In the genomic region with DNA sequence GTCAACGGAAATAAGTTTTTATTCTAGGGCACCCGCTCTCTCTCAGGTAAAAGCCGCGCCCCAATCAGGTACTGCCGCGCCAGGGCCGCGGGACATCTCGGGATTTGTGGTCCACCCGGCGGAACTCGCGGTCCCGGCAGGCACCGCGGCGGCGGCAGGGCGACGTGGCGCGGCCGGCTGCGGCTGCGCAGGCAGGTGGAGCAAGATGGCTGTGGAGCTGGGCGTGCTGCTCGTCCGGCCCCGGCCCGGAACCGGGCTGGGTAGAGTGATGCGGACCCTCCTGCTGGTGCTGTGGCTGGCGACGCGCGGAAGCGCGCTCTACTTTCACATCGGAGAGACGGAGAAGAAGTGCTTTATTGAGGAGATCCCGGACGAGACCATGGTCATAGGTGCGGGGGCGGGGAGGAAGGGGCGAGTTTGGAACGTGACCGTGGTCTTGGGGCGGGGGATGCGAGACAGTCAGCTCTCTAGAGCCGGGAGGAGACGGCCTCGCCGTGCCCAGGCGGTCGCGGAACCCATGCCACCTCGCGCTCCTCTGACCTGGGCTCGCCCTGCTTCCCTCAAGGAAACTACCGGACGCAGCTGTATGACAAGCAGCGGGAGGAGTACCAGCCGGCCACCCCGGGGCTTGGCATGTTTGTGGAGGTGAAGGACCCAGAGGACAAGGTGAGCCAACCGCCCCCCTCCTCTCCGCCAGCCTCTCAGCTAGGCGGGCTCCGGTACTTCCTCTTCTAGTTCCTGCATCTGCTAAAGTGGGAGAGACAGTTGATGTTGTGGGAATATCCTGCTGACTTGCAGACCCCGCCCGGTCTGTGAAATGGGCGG, we compare ENCODE assay signal across 1 cellular context.
TF ChIP-seq lines count a peak whose summit lies in the region.

A gene (plus strand): TSS at position 194 of the 825 bp plus-strand sequence. CDS start 12 bp downstream, at position 206.

TF ChIP-seq in HEK293, 187 proteins besides CTCF, POLR2A, EP300 and RAD21 (continued from another document and continues in another):
- TF ChIP-seq, protein P1, sequence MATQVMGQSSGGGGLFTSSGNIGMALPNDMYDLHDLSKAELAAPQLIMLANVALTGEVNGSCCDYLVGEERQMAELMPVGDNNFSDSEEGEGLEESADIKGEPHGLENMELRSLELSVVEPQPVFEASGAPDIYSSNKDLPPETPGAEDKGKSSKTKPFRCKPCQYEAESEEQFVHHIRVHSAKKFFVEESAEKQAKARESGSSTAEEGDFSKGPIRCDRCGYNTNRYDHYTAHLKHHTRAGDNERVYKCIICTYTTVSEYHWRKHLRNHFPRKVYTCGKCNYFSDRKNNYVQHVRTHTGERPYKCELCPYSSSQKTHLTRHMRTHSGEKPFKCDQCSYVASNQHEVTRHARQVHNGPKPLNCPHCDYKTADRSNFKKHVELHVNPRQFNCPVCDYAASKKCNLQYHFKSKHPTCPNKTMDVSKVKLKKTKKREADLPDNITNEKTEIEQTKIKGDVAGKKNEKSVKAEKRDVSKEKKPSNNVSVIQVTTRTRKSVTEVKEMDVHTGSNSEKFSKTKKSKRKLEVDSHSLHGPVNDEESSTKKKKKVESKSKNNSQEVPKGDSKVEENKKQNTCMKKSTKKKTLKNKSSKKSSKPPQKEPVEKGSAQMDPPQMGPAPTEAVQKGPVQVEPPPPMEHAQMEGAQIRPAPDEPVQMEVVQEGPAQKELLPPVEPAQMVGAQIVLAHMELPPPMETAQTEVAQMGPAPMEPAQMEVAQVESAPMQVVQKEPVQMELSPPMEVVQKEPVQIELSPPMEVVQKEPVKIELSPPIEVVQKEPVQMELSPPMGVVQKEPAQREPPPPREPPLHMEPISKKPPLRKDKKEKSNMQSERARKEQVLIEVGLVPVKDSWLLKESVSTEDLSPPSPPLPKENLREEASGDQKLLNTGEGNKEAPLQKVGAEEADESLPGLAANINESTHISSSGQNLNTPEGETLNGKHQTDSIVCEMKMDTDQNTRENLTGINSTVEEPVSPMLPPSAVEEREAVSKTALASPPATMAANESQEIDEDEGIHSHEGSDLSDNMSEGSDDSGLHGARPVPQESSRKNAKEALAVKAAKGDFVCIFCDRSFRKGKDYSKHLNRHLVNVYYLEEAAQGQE (tag by site-specific recombination; IDR thresholded peaks at IDR 0.05), result no peak
- TF ChIP-seq ZFHX2 (tag by site-specific recombination; conservative IDR thresholded peaks at IDR 0.05), result peak; percentile 87
- TF ChIP-seq ZNF184 (tag by site-specific recombination; IDR thresholded peaks at IDR 0.05), result no peak
- peak; percentile 54 for TF ChIP-seq SP2 (tag by site-specific recombination; IDR thresholded peaks at IDR 0.05)
- TF ChIP-seq, protein P2, sequence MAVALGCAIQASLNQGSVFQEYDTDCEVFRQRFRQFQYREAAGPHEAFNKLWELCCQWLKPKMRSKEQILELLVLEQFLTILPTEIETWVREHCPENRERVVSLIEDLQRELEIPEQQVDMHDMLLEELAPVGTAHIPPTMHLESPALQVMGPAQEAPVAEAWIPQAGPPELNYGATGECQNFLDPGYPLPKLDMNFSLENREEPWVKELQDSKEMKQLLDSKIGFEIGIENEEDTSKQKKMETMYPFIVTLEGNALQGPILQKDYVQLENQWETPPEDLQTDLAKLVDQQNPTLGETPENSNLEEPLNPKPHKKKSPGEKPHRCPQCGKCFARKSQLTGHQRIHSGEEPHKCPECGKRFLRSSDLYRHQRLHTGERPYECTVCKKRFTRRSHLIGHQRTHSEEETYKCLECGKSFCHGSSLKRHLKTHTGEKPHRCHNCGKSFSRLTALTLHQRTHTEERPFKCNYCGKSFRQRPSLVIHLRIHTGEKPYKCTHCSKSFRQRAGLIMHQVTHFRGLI (tag by site-specific recombination; IDR thresholded peaks at IDR 0.05), result no peak
- TF ChIP-seq ZNF600 (tag by site-specific recombination; IDR thresholded peaks at IDR 0.05), result peak; percentile 86
- no peak for TF ChIP-seq ZNF266 (tag by site-specific recombination; IDR thresholded peaks at IDR 0.05; ENCODE audit: low read depth)
- TF ChIP-seq ZNF37A (tag by site-specific recombination; IDR thresholded peaks at IDR 0.05), result no peak
- TF ChIP-seq ZNF121 (tag by site-specific recombination; IDR thresholded peaks at IDR 0.05), result no peak
- peak; percentile 62; the same call in 1 of the 2 replicates for TF ChIP-seq ZBTB20 (tag by site-specific recombination; IDR thresholded peaks at IDR 0.05)
- TF ChIP-seq ZNF335 (tag by site-specific recombination; conservative IDR thresholded peaks at IDR 0.05), result peak; percentile 86
- 0 out of 2 replicates have a peak, but pooled peaks have one; percentile 19 for TF ChIP-seq ZNF24 (tag by site-specific recombination; IDR thresholded peaks at IDR 0.05)
- 0 out of 2 replicates have a peak, but pooled peaks have one; percentile 22 for TF ChIP-seq KLF1 (tag by site-specific recombination; IDR thresholded peaks at IDR 0.05)
- TF ChIP-seq, protein P3, sequence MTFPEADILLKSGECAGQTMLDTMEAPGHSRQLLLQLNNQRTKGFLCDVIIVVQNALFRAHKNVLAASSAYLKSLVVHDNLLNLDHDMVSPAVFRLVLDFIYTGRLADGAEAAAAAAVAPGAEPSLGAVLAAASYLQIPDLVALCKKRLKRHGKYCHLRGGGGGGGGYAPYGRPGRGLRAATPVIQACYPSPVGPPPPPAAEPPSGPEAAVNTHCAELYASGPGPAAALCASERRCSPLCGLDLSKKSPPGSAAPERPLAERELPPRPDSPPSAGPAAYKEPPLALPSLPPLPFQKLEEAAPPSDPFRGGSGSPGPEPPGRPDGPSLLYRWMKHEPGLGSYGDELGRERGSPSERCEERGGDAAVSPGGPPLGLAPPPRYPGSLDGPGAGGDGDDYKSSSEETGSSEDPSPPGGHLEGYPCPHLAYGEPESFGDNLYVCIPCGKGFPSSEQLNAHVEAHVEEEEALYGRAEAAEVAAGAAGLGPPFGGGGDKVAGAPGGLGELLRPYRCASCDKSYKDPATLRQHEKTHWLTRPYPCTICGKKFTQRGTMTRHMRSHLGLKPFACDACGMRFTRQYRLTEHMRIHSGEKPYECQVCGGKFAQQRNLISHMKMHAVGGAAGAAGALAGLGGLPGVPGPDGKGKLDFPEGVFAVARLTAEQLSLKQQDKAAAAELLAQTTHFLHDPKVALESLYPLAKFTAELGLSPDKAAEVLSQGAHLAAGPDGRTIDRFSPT (tag by site-specific recombination; IDR thresholded peaks at IDR 0.05), result no peak; the same call in 1 of the 2 replicates
- TF ChIP-seq, protein P4, sequence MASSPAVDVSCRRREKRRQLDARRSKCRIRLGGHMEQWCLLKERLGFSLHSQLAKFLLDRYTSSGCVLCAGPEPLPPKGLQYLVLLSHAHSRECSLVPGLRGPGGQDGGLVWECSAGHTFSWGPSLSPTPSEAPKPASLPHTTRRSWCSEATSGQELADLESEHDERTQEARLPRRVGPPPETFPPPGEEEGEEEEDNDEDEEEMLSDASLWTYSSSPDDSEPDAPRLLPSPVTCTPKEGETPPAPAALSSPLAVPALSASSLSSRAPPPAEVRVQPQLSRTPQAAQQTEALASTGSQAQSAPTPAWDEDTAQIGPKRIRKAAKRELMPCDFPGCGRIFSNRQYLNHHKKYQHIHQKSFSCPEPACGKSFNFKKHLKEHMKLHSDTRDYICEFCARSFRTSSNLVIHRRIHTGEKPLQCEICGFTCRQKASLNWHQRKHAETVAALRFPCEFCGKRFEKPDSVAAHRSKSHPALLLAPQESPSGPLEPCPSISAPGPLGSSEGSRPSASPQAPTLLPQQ (tag by site-specific recombination; IDR thresholded peaks at IDR 0.05), result peak; percentile 74
- no peak for TF ChIP-seq ZNF292 (tag by site-specific recombination; IDR thresholded peaks at IDR 0.05; ENCODE audit: borderline replicate concordance, low read depth)
- no peak for TF ChIP-seq PRDM1 (tag by site-specific recombination; IDR thresholded peaks at IDR 0.05)
- 0 out of 2 replicates have a peak, but pooled peaks have one; percentile 38 for TF ChIP-seq ZNF501 (tag by site-specific recombination; IDR thresholded peaks at IDR 0.05)
- TF ChIP-seq ZNF426 (tag by site-specific recombination; IDR thresholded peaks at IDR 0.05), result no peak
- 0 out of 2 replicates have a peak, but pooled peaks have one; percentile 6 for TF ChIP-seq ZNF610 (tag by site-specific recombination; IDR thresholded peaks at IDR 0.05; ENCODE audit: borderline replicate concordance)
- TF ChIP-seq ZNF174 (tag by site-specific recombination; IDR thresholded peaks at IDR 0.05), result no peak
- TF ChIP-seq SETDB1 (IDR thresholded peaks at IDR 0.05; ENCODE audit: insufficient read length, low read length), result no peak
- no peak for TF ChIP-seq ZNF571 (tag by site-specific recombination; IDR thresholded peaks at IDR 0.05)
- TF ChIP-seq ZNF560 (tag by site-specific recombination; IDR thresholded peaks at IDR 0.05; ENCODE audit: borderline replicate concordance), result no peak
- TF ChIP-seq ZNF146 (tag by site-specific recombination; IDR thresholded peaks at IDR 0.05), result no peak
- peak; percentile 70 for TF ChIP-seq EGR2 (tag by site-specific recombination; IDR thresholded peaks at IDR 0.05; ENCODE audit: low read depth)
- TF ChIP-seq, protein P5, sequence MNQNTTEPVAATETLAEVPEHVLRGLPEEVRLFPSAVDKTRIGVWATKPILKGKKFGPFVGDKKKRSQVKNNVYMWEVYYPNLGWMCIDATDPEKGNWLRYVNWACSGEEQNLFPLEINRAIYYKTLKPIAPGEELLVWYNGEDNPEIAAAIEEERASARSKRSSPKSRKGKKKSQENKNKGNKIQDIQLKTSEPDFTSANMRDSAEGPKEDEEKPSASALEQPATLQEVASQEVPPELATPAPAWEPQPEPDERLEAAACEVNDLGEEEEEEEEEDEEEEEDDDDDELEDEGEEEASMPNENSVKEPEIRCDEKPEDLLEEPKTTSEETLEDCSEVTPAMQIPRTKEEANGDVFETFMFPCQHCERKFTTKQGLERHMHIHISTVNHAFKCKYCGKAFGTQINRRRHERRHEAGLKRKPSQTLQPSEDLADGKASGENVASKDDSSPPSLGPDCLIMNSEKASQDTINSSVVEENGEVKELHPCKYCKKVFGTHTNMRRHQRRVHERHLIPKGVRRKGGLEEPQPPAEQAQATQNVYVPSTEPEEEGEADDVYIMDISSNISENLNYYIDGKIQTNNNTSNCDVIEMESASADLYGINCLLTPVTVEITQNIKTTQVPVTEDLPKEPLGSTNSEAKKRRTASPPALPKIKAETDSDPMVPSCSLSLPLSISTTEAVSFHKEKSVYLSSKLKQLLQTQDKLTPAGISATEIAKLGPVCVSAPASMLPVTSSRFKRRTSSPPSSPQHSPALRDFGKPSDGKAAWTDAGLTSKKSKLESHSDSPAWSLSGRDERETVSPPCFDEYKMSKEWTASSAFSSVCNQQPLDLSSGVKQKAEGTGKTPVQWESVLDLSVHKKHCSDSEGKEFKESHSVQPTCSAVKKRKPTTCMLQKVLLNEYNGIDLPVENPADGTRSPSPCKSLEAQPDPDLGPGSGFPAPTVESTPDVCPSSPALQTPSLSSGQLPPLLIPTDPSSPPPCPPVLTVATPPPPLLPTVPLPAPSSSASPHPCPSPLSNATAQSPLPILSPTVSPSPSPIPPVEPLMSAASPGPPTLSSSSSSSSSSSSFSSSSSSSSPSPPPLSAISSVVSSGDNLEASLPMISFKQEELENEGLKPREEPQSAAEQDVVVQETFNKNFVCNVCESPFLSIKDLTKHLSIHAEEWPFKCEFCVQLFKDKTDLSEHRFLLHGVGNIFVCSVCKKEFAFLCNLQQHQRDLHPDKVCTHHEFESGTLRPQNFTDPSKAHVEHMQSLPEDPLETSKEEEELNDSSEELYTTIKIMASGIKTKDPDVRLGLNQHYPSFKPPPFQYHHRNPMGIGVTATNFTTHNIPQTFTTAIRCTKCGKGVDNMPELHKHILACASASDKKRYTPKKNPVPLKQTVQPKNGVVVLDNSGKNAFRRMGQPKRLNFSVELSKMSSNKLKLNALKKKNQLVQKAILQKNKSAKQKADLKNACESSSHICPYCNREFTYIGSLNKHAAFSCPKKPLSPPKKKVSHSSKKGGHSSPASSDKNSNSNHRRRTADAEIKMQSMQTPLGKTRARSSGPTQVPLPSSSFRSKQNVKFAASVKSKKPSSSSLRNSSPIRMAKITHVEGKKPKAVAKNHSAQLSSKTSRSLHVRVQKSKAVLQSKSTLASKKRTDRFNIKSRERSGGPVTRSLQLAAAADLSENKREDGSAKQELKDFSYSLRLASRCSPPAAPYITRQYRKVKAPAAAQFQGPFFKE (tag by site-specific recombination; IDR thresholded peaks at IDR 0.05; ENCODE audit: borderline replicate concordance), result no peak
- TF ChIP-seq ZSCAN16 (tag by site-specific recombination; IDR thresholded peaks at IDR 0.05), result no peak
- TF ChIP-seq, protein P6, sequence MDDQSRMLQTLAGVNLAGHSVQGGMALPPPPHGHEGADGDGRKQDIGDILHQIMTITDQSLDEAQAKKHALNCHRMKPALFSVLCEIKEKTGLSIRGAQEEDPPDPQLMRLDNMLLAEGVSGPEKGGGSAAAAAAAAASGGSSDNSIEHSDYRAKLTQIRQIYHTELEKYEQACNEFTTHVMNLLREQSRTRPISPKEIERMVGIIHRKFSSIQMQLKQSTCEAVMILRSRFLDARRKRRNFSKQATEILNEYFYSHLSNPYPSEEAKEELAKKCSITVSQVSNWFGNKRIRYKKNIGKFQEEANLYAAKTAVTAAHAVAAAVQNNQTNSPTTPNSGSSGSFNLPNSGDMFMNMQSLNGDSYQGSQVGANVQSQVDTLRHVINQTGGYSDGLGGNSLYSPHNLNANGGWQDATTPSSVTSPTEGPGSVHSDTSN (CRISPR knock-in tag; IDR thresholded peaks at IDR 0.05), result peak; percentile 72; the same call in 1 of the 2 replicates
- no peak for TF ChIP-seq MEIS1 (CRISPR knock-in tag; IDR thresholded peaks at IDR 0.05; ENCODE audit: borderline replicate concordance)
- TF ChIP-seq, protein P7, sequence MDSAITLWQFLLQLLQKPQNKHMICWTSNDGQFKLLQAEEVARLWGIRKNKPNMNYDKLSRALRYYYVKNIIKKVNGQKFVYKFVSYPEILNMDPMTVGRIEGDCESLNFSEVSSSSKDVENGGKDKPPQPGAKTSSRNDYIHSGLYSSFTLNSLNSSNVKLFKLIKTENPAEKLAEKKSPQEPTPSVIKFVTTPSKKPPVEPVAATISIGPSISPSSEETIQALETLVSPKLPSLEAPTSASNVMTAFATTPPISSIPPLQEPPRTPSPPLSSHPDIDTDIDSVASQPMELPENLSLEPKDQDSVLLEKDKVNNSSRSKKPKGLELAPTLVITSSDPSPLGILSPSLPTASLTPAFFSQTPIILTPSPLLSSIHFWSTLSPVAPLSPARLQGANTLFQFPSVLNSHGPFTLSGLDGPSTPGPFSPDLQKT (IDR thresholded peaks at IDR 0.05; ENCODE audit: borderline replicate concordance, low read depth, low read length), result no peak
- TF ChIP-seq ZNF155 (tag by site-specific recombination; IDR thresholded peaks at IDR 0.05), result no peak
- no peak for TF ChIP-seq ZNF791 (tag by site-specific recombination; IDR thresholded peaks at IDR 0.05)
- TF ChIP-seq, protein P8, sequence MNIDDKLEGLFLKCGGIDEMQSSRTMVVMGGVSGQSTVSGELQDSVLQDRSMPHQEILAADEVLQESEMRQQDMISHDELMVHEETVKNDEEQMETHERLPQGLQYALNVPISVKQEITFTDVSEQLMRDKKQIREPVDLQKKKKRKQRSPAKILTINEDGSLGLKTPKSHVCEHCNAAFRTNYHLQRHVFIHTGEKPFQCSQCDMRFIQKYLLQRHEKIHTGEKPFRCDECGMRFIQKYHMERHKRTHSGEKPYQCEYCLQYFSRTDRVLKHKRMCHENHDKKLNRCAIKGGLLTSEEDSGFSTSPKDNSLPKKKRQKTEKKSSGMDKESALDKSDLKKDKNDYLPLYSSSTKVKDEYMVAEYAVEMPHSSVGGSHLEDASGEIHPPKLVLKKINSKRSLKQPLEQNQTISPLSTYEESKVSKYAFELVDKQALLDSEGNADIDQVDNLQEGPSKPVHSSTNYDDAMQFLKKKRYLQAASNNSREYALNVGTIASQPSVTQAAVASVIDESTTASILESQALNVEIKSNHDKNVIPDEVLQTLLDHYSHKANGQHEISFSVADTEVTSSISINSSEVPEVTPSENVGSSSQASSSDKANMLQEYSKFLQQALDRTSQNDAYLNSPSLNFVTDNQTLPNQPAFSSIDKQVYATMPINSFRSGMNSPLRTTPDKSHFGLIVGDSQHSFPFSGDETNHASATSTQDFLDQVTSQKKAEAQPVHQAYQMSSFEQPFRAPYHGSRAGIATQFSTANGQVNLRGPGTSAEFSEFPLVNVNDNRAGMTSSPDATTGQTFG (tag by site-specific recombination; IDR thresholded peaks at IDR 0.05; ENCODE audit: borderline replicate concordance), result no peak
- TF ChIP-seq ZNF248 (tag by site-specific recombination; IDR thresholded peaks at IDR 0.05), result no peak
